ENCODE assay signal across 3 cellular contexts in the genomic region with DNA sequence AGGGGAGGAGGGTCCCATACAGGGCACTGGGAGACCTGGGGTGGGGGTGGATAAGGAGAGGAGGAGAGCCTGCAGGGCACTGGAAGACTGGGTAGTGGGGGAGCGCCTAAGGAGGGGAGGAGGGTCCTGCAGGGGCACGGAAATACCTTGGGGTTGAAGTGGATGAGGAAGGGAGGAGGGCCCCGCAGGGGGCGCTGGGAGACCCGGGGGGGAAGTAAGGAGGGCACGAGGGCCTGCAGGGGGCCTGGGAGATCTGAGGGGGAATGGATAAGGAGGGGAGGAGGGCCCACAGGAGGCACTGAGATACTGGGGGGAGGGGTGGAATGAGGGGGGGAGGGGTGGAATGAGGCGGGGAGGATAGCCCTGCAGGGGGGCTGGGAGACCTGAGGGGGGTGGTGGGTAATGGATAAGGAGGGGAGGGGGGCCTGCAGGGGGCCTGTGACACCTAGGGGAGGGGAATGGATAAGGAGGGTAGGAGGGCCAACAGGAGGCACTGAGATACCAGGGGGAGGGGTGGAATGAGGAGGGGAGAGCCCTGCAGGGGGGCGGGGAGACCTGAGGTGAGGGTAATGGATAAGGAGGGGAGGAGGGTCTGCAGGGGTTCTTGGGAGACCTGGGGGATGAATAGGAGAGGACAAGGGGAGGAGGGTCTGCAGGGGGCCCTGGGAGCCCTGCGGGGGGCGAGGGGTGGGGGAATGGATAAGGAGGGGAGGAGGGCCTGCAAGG.
TF ChIP-seq lines count a peak whose summit lies in the region.

No MANE protein-coding gene starts in this region.

TF ChIP-seq in A549, 52 proteins besides CTCF, POLR2A, EP300 and RAD21:
- TF ChIP-seq, protein P1, sequence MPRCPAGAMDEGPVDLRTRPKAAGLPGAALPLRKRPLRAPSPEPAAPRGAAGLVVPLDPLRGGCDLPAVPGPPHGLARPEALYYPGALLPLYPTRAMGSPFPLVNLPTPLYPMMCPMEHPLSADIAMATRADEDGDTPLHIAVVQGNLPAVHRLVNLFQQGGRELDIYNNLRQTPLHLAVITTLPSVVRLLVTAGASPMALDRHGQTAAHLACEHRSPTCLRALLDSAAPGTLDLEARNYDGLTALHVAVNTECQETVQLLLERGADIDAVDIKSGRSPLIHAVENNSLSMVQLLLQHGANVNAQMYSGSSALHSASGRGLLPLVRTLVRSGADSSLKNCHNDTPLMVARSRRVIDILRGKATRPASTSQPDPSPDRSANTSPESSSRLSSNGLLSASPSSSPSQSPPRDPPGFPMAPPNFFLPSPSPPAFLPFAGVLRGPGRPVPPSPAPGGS (IDR thresholded peaks at IDR 0.05) = no peak
- TF ChIP-seq, protein P2, sequence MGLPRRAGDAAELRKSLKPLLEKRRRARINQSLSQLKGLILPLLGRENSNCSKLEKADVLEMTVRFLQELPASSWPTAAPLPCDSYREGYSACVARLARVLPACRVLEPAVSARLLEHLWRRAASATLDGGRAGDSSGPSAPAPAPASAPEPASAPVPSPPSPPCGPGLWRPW (IDR thresholded peaks at IDR 0.05) = no peak
- TF ChIP-seq MAZ (IDR thresholded peaks at IDR 0.05; ENCODE audit: borderline replicate concordance, low read depth, low read length) (no peak), NPAS2 (CRISPR knock-in tag; IDR thresholded peaks at IDR 0.05; ENCODE audit: borderline replicate concordance) (no peak), JUN (IDR thresholded peaks at IDR 0.05) (no peak), EHF (CRISPR knock-in tag; IDR thresholded peaks at IDR 0.05) (no peak), JUNB (IDR thresholded peaks at IDR 0.05) (no peak)

TF ChIP-seq in K562, 482 proteins besides CTCF, POLR2A, EP300 and RAD21:
- TF ChIP-seq, protein P3, sequence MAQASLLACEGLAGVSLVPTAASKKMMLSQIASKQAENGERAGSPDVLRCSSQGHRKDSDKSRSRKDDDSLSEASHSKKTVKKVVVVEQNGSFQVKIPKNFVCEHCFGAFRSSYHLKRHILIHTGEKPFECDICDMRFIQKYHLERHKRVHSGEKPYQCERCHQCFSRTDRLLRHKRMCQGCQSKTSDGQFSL (CRISPR knock-in tag; IDR thresholded peaks at IDR 0.05) = peak; percentile 46; the same call in 1 of the 2 replicates
- TF ChIP-seq, protein P3 (tag; IDR thresholded peaks at IDR 0.05) = no peak
- TF ChIP-seq ZNF282 (CRISPR knock-in tag; IDR thresholded peaks at IDR 0.05) (no peak), GATAD2A (IDR thresholded peaks at IDR 0.05) (peak; percentile 27; the same call in 1 of the 2 replicates), ZBTB7A (IDR thresholded peaks at IDR 0.05; ENCODE audit: borderline replicate concordance, control insufficient read depth, low read depth, low read length) (peak; percentile 85), ZNF263 (CRISPR knock-in tag; IDR thresholded peaks at IDR 0.05; ENCODE audit: borderline replicate concordance) (0 out of 2 replicates have a peak, but pooled peaks have one; percentile 12), CBFA2T3 (IDR thresholded peaks at IDR 0.05) (0 out of 2 replicates have a peak, but pooled peaks have one; percentile 10), SPI1 (IDR thresholded peaks at IDR 0.05; ENCODE audit: borderline replicate concordance, low read depth, low read length) (peak; percentile 41; the same call in 1 of the 2 replicates), KDM1A (IDR thresholded peaks at IDR 0.05) (peak in 1 of 2 experiments; percentile 42; a peak in 2 of 4 replicates), ZBED1 (IDR thresholded peaks at IDR 0.05) (no peak), DPF2 (IDR thresholded peaks at IDR 0.05) (0 out of 2 replicates have a peak, but pooled peaks have one; percentile 47)
- TF ChIP-seq, protein P4, sequence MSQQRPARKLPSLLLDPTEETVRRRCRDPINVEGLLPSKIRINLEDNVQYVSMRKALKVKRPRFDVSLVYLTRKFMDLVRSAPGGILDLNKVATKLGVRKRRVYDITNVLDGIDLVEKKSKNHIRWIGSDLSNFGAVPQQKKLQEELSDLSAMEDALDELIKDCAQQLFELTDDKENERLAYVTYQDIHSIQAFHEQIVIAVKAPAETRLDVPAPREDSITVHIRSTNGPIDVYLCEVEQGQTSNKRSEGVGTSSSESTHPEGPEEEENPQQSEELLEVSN (IDR thresholded peaks at IDR 0.05; ENCODE audit: borderline replicate concordance in 1 of 2, extremely low read depth in 1 of 2, insufficient read depth in 1 of 2, insufficient read length in 1 of 2, low read depth in 1 of 2, low read length in 1 of 2, poor library complexity in 1 of 2, severe bottlenecking in 1 of 2) = peak in 1 of 2 experiments; percentile 31
- TF ChIP-seq, protein P5, sequence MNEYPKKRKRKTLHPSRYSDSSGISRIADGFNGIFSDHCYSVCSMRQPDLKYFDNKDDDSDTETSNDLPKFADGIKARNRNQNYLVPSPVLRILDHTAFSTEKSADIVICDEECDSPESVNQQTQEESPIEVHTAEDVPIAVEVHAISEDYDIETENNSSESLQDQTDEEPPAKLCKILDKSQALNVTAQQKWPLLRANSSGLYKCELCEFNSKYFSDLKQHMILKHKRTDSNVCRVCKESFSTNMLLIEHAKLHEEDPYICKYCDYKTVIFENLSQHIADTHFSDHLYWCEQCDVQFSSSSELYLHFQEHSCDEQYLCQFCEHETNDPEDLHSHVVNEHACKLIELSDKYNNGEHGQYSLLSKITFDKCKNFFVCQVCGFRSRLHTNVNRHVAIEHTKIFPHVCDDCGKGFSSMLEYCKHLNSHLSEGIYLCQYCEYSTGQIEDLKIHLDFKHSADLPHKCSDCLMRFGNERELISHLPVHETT (CRISPR knock-in tag; conservative IDR thresholded peaks at IDR 0.05 in 1 of 2, IDR thresholded peaks at IDR 0.05 in 1 of 2) = peak in 1 of 2 experiments; percentile 32; a peak in 1 of 4 replicates
- TF ChIP-seq, protein P6, sequence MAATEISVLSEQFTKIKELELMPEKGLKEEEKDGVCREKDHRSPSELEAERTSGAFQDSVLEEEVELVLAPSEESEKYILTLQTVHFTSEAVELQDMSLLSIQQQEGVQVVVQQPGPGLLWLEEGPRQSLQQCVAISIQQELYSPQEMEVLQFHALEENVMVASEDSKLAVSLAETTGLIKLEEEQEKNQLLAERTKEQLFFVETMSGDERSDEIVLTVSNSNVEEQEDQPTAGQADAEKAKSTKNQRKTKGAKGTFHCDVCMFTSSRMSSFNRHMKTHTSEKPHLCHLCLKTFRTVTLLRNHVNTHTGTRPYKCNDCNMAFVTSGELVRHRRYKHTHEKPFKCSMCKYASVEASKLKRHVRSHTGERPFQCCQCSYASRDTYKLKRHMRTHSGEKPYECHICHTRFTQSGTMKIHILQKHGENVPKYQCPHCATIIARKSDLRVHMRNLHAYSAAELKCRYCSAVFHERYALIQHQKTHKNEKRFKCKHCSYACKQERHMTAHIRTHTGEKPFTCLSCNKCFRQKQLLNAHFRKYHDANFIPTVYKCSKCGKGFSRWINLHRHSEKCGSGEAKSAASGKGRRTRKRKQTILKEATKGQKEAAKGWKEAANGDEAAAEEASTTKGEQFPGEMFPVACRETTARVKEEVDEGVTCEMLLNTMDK (IDR thresholded peaks at IDR 0.05; ENCODE audit: borderline replicate concordance, insufficient read depth, low read depth, low read length, poor library complexity, severe bottlenecking) = peak; percentile 72
- TF ChIP-seq, protein P7, sequence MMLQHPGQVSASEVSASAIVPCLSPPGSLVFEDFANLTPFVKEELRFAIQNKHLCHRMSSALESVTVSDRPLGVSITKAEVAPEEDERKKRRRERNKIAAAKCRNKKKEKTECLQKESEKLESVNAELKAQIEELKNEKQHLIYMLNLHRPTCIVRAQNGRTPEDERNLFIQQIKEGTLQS (IDR thresholded peaks at IDR 0.05) = no peak
- TF ChIP-seq, protein P7 (CRISPR knock-in tag; conservative IDR thresholded peaks at IDR 0.05) = no peak

TF ChIP-seq in GM12891, 5 proteins besides CTCF, POLR2A, EP300 and RAD21:
- TF ChIP-seq POU2F2 (IDR thresholded peaks at IDR 0.05; ENCODE audit: low read depth, low read length) (no peak), SPI1 (IDR thresholded peaks at IDR 0.05; ENCODE audit: low read depth, low read length) (no peak), POLR2AphosphoS5 (IDR thresholded peaks at IDR 0.05; ENCODE audit: low read depth, low read length) (no peak), TAF1 (IDR thresholded peaks at IDR 0.05; ENCODE audit: low read depth, low read length) (no peak), PAX5 (IDR thresholded peaks at IDR 0.05; ENCODE audit: insufficient read depth, low read length, severe bottlenecking) (no peak)
